Comparison of ENCODE assay signal across 1 cellular context in genomic region chr2:62456721-62457539, GRCh38.
TF ChIP-seq lines count a peak whose summit lies in the region.

No MANE protein-coding gene starts in this region.

TF ChIP-seq in HepG2, 621 proteins besides CTCF, POLR2A, EP300 and RAD21 (continued from another document and continues in another):
- TF ChIP-seq ATF1 (CRISPR knock-in tag; IDR thresholded peaks at IDR 0.05) (no peak), ZBTB38 (CRISPR knock-in tag; IDR thresholded peaks at IDR 0.05) (peak; percentile 93; the same call in 1 of the 2 replicates), ZNF619 (CRISPR knock-in tag; IDR thresholded peaks at IDR 0.05) (peak; percentile 74; the same call in 1 of the 2 replicates), THYN1 (CRISPR knock-in tag; IDR thresholded peaks at IDR 0.05; ENCODE audit: borderline replicate concordance, low read depth) (no peak), AFF4 (CRISPR knock-in tag; IDR thresholded peaks at IDR 0.05) (peak; percentile 70; the same call in 1 of the 2 replicates), SNRNP70 (IDR thresholded peaks at IDR 0.05; ENCODE audit: low read depth, low read length) (no peak), ZNF20 (CRISPR knock-in tag; IDR thresholded peaks at IDR 0.05) (no peak), MYC (CRISPR knock-in tag; IDR thresholded peaks at IDR 0.05; ENCODE audit: borderline replicate concordance) (peak; percentile 67; the same call in 1 of the 2 replicates), SIX1 (CRISPR knock-in tag; IDR thresholded peaks at IDR 0.05; ENCODE audit: borderline replicate concordance) (no peak), GMEB2 (CRISPR knock-in tag; IDR thresholded peaks at IDR 0.05; ENCODE audit: low read depth) (no peak), KLF16 (CRISPR knock-in tag; IDR thresholded peaks at IDR 0.05) (no peak; a peak in 1 of 4 replicates), NFYB (CRISPR knock-in tag; IDR thresholded peaks at IDR 0.05) (no peak), NR2F6 (IDR thresholded peaks at IDR 0.05) (no peak), NR2F6 (CRISPR knock-in tag; IDR thresholded peaks at IDR 0.05) (no peak), CBFB (CRISPR knock-in tag; IDR thresholded peaks at IDR 0.05) (peak; percentile 79; the same call in 1 of the 2 replicates), MNT (IDR thresholded peaks at IDR 0.05) (no peak), ZNF792 (CRISPR knock-in tag; IDR thresholded peaks at IDR 0.05) (peak; percentile 65; the same call in 1 of the 2 replicates), BATF2 (CRISPR knock-in tag; IDR thresholded peaks at IDR 0.05) (0 out of 2 replicates have a peak, but pooled peaks have one; percentile 83), ZSCAN20 (CRISPR knock-in tag; IDR thresholded peaks at IDR 0.05; ENCODE audit: borderline replicate concordance) (0 out of 2 replicates have a peak, but pooled peaks have one; percentile 73), TEAD3 (CRISPR knock-in tag; optimal IDR thresholded peaks at IDR 0.05; ENCODE audit: borderline replicate concordance) (no peak), HOXA9 (CRISPR knock-in tag; IDR thresholded peaks at IDR 0.05; ENCODE audit: borderline replicate concordance) (0 out of 2 replicates have a peak, but pooled peaks have one; percentile 81), SIN3A (IDR thresholded peaks at IDR 0.05; ENCODE audit: borderline replicate concordance, low read depth, low read length) (no peak), TOE1 (CRISPR knock-in tag; IDR thresholded peaks at IDR 0.05) (no peak), SMAD3 (CRISPR knock-in tag; IDR thresholded peaks at IDR 0.05) (peak; percentile 68; the same call in 1 of the 2 replicates), U2AF2 (IDR thresholded peaks at IDR 0.05; ENCODE audit: low read depth, low read length) (0 out of 2 replicates have a peak, but pooled peaks have one; percentile 24), FOXK1 (CRISPR knock-in tag; IDR thresholded peaks at IDR 0.05; ENCODE audit: borderline replicate concordance, low read depth) (no peak), KDM2A (CRISPR knock-in tag; IDR thresholded peaks at IDR 0.05; ENCODE audit: borderline replicate concordance, low read depth) (peak; percentile 78; the same call in 1 of the 2 replicates), ZNF274 (CRISPR knock-in tag; IDR thresholded peaks at IDR 0.05) (peak; percentile 45; the same call in 1 of the 2 replicates), HHEX (CRISPR knock-in tag; IDR thresholded peaks at IDR 0.05) (no peak), POGK (CRISPR knock-in tag; conservative IDR thresholded peaks at IDR 0.05) (peak; percentile 59; the same call in 1 of the 2 replicates), SNAPC5 (CRISPR knock-in tag; IDR thresholded peaks at IDR 0.05; ENCODE audit: borderline replicate concordance) (no peak), RBM22 (optimal IDR thresholded peaks at IDR 0.05; ENCODE audit: low read length) (no peak), ZNF230 (CRISPR knock-in tag; IDR thresholded peaks at IDR 0.05) (no peak; the same call in 1 of the 2 replicates), ZNF234 (CRISPR knock-in tag; conservative IDR thresholded peaks at IDR 0.05) (no peak), HNRNPLL (IDR thresholded peaks at IDR 0.05; ENCODE audit: low read depth, low read length, poor library complexity, severe bottlenecking) (peak; percentile 55), ZBED4 (CRISPR knock-in tag; IDR thresholded peaks at IDR 0.05; ENCODE audit: borderline replicate concordance) (peak; percentile 86), GRHL1 (CRISPR knock-in tag; conservative IDR thresholded peaks at IDR 0.05) (no peak), U2AF1 (optimal IDR thresholded peaks at IDR 0.05; ENCODE audit: low read depth, low read length) (no peak), ZNF672 (CRISPR knock-in tag; IDR thresholded peaks at IDR 0.05) (0 out of 2 replicates have a peak, but pooled peaks have one; percentile 61), ZNF552 (CRISPR knock-in tag; IDR thresholded peaks at IDR 0.05; ENCODE audit: borderline replicate concordance) (no peak; the same call in 1 of the 2 replicates), SNAI1 (CRISPR knock-in tag; IDR thresholded peaks at IDR 0.05; ENCODE audit: borderline replicate concordance) (no peak; the same call in 1 of the 2 replicates), ZSCAN5A (CRISPR knock-in tag; IDR thresholded peaks at IDR 0.05; ENCODE audit: borderline replicate concordance) (no peak; the same call in 1 of the 2 replicates), ZNF124 (CRISPR knock-in tag; IDR thresholded peaks at IDR 0.05) (no peak), SRSF9 (IDR thresholded peaks at IDR 0.05; ENCODE audit: borderline replicate concordance, insufficient read depth, low read depth, low read length, poor library complexity, severe bottlenecking) (no peak), MTF2 (CRISPR knock-in tag; IDR thresholded peaks at IDR 0.05; ENCODE audit: borderline replicate concordance) (no peak)
